Comparison of ENCODE assay signal across 21 cellular contexts in the genomic region with DNA sequence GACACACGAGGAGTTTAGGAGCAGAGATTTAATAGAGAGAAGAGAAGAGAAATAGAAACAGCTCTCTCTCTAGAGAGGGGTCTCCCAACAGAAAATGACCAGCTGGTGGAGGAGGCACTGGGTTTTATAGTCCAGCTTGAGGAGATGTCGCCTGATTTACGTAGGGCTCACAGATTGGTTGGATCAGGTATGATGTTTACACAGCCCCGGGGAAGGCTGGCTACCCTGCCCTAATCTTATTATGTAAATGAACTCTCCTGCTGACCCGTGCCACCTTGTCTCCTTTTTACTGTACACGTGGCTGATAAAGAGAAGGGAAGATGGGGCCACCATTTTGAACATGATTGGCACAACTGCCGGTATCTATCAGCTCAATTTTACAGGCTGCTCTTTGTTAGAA.
A peak's percentile ranks its signal among the peaks of the same experiment; 100 is the strongest.
DNase-seq lines count a peak whose midpoint lies in the region; ATAC-seq and TF ChIP-seq lines count a peak whose summit lies in the region.
"Had no signal": no experiment of that assay in that cellular context is flagged by ENCODE, and none has a peak within 500 bp of the region (broad histone marks: within the 10 kb centered on the region; RNA-seq: fewer than 3 reads in every experiment).

No MANE protein-coding gene starts in this region.

- H3K4me1 Mint-ChIP-seq in CD4-positive, alpha-beta T cell (ENCODE audit: low read depth), result peaks cover 73% of the 10 kb centered on the region
- peaks cover 69 to 84% of the 10 kb centered on the region in 2 donors for H3K4me1 Mint-ChIP-seq in natural killer cell treated with Interleukin-12 subunit alpha and Interleukin-12 subunit beta and Interleukin-15 and Interleukin-18, amount 100 ng/mL, for 72 hours (ENCODE audit: low read depth in 2 of 2)

- WGBS in esophagus muscularis mucosa, result 57% methylated on average over 7 of the region's 7 CpGs

- no peak overlapping the region for H3K27ac ChIP-seq in CD4-positive, alpha-beta T cell (ENCODE audit: low read depth, low read length)
- H3K27ac ChIP-seq in esophagus muscularis mucosa (replicated peaks in 1 of 4), result no peak overlapping the region
- H3K27ac ChIP-seq: RWPE1 had no signal

- no peak overlapping the region for H3K4me3 Mint-ChIP-seq in CD4-positive, alpha-beta T cell
- H3K4me3 Mint-ChIP-seq in natural killer cell treated with Interleukin-12 subunit alpha and Interleukin-12 subunit beta and Interleukin-15 and Interleukin-18, amount 100 ng/mL, for 72 hours, result peak overlapping the region; percentile 10
- H3K4me3 Mint-ChIP-seq: IgD-negative memory B cell had no signal

- no peaks in the 10 kb centered on the region for H3K4me1 ChIP-seq in esophagus muscularis mucosa

- POLR2A ChIA-PET in CD4-positive, alpha-beta T cell (lab: Charles Lee), result interaction anchor here (0.8 kb wide), 1 partner anchor 332 kb away, joined by 3 read pairs; no protein-coding TSS in a partner anchor

- no peak for TF ChIP-seq POLR2A in esophagus muscularis mucosa (IDR thresholded peaks at IDR 0.05; ENCODE audit: low read depth)

- no peaks in the 10 kb centered on the region for H3K9me3 ChIP-seq in CD4-positive, alpha-beta T cell (ENCODE audit: control insufficient read depth, low read length)
- H3K9me3 ChIP-seq in esophagus muscularis mucosa, result no peaks in the 10 kb centered on the region
- H3K9me3 ChIP-seq: SK-N-SH had no signal

- H3K27ac Mint-ChIP-seq in CD4-positive, alpha-beta T cell, result peak overlapping the region; percentile 27
- peak overlapping the region; percentile 71 to 85 for H3K27ac Mint-ChIP-seq in natural killer cell treated with Interleukin-12 subunit alpha and Interleukin-12 subunit beta and Interleukin-15 and Interleukin-18, amount 100 ng/mL, for 72 hours
- H3K27ac Mint-ChIP-seq: IgD-negative memory B cell had no signal

- TF ChIP-seq EP300 in esophagus muscularis mucosa (IDR thresholded peaks at IDR 0.05), result no peak

- H3K9me3 Mint-ChIP-seq in CD4-positive, alpha-beta T cell, result no peaks in the 10 kb centered on the region
- peaks cover 12% of the 10 kb centered on the region for H3K9me3 Mint-ChIP-seq in natural killer cell treated with Interleukin-12 subunit alpha and Interleukin-12 subunit beta and Interleukin-15 and Interleukin-18, amount 100 ng/mL, for 72 hours
- H3K9me3 Mint-ChIP-seq: IgD-negative memory B cell had no signal

- no peaks in the 10 kb centered on the region for H3K27me3 Mint-ChIP-seq in CD4-positive, alpha-beta T cell
- no peaks in the 10 kb centered on the region for H3K27me3 Mint-ChIP-seq in natural killer cell treated with Interleukin-12 subunit alpha and Interleukin-12 subunit beta and Interleukin-15 and Interleukin-18, amount 100 ng/mL, for 72 hours

- no peak for TF ChIP-seq CTCF in CD4-positive, alpha-beta T cell (IDR thresholded peaks at IDR 0.05)
- no peak for TF ChIP-seq CTCF in esophagus muscularis mucosa (IDR thresholded peaks at IDR 0.05)

- CTCF ChIA-PET in CD4-positive, alpha-beta T cell (lab: Charles Lee), result interaction anchor here (1.6 kb wide), 1 partner anchor 8 kb away, joined by 7 read pairs; no protein-coding TSS in a partner anchor

- intact Hi-C loops in CD4-positive, alpha-beta T cell (cut with DNase I, micrococcal nuclease), result no loop called here
- intact Hi-C loops in esophagus muscularis mucosa (cut with DNase I), result no loop called here

- no peak for DNase-seq in CD4-positive, alpha-beta T cell
- DNase-seq in NCI-H524 treated with DMSO at 0.1 percent for 48 hours (lab: John Stamatoyannopoulos, UW), result peak; percentile 19
- DNase-seq in esophagus muscularis mucosa (ENCODE audit: extremely low spot score), result peak; percentile 47
- no peak for DNase-seq in natural killer cell treated with Interleukin-12 subunit alpha and Interleukin-12 subunit beta and Interleukin-15 and Interleukin-18, amount 100 ng/mL, for 72 hours (ENCODE audit: low spot score)
- no peak for DNase-seq in iPS-NIHi7 (ENCODE audit: extremely low spot score)
- DNase-seq: CD4-positive, alpha-beta memory T cell; GDM1; H7; Karpas-422; MV-4-11; NCI-H1105 treated with DMSO at 0.1 percent for 48 hours; NCI-H1694 treated with DMSO at 0.1 percent for 48 hours; NCI-H2107; NCI-H446 treated with DMSO at 0.1 percent for 48 hours; NK-92 treated with Interleukin-12 subunit alpha and Interleukin-12 subunit beta, amount 100 ng/mL, for 24 hours; SHP77 treated with DMSO at 0.1 percent for 48 hours; SK-N-SH had no signal

- no peaks in the 10 kb centered on the region for H3K36me3 ChIP-seq in esophagus muscularis mucosa

- no peak overlapping the region for H3K4me3 ChIP-seq in esophagus muscularis mucosa

- ATAC-seq in CD4-positive, alpha-beta T cell (ENCODE audit: poor library complexity), result no peak
- no peak for ATAC-seq in natural killer cell treated with Interleukin-12 subunit alpha and Interleukin-12 subunit beta and Interleukin-15 and Interleukin-18, amount 100 ng/mL, for 72 hours
- ATAC-seq in GM18861 (IDR thresholded peaks at IDR 0.05; ENCODE audit: unreplicated experiment) (no peak), HG03442 (IDR thresholded peaks at IDR 0.05; ENCODE audit: unreplicated experiment) (no peak)

- H3K27me3 ChIP-seq in CD4-positive, alpha-beta T cell (ENCODE audit: control insufficient read depth, insufficient read depth, low read length), result no peaks in the 10 kb centered on the region
- H3K27me3 ChIP-seq in esophagus muscularis mucosa, result no peaks in the 10 kb centered on the region

- no peaks in the 10 kb centered on the region for H3K36me3 Mint-ChIP-seq in CD4-positive, alpha-beta T cell (ENCODE audit: low read depth)
- H3K36me3 Mint-ChIP-seq in natural killer cell treated with Interleukin-12 subunit alpha and Interleukin-12 subunit beta and Interleukin-15 and Interleukin-18, amount 100 ng/mL, for 72 hours, result no peaks in the 10 kb centered on the region
- H3K36me3 Mint-ChIP-seq: CD4-positive, alpha-beta memory T cell; IgD-negative memory B cell had no signal

Comparison
In these comparisons a context has a peak if more than half of its experiments do, and no peak if none do; other contexts are left out.
1. DNase-seq: peak in NCI-H524 treated with DMSO at 0.1 percent for 48 hours (single experiment) and esophagus muscularis mucosa (single experiment); none in CD4-positive, alpha-beta T cell (0 of 10), natural killer cell treated with Interleukin-12 subunit alpha and Interleukin-12 subunit beta and Interleukin-15 and Interleukin-18, amount 100 ng/mL, for 72 hours (single experiment) and iPS-NIHi7 (single experiment).